ENCODE assay signal across 8 cellular contexts in the genomic region with DNA sequence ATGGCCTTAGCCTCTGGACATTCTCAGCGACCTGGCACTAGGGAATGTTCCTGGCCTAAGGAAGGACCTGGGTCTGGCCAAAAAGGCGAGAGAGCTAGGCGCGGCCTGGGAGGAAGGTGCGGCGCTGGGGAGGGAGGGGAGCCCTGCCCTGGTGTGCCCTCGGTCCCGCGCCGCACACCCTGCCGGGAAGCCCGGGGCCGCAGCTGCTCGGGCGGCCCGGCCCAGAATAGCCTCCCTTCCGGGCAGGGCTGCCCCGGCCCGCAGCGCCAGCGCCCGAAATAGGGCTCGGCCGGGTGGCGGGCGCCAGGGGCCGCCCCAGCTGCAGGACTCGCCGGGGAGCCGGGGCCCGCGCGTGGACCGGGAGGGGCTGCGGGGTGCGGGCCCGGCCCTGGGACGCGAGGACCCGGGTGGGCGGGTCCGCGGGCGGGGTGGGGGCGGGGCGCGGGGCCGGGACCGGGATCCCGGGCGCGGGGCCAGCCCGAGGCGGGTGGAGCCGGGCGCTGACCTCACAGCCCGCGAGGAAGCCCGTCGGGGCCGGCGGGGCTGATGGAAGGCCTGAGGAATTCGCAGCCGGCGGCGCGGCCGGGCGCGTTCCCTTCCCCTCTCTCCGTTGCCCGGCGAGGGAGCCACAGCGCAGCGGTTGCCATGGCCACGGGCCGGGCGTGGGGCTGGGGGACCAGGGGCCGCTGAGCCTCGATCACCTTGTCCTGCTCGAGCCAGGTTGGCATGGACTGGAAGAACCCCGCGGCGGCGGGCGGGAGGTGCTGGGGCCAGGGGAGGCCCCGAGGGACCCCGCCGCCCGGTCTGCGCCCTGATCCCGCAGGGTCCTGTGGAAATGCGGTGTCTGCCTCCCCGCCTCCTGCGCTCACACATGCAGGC. TPM values are rescaled to one million over a fixed set of nuclear protein-coding genes. Genes with fewer than 3 reads are reported as not detected.
DNase-seq lines count a peak whose midpoint lies in the region; ATAC-seq and TF ChIP-seq lines count a peak whose summit lies in the region.

No MANE protein-coding gene starts in this region.

- DNase-seq in HL-60 (ENCODE audit: low read depth in 1 of 2, low spot score in 1 of 2) (peak in 1 of 2 experiments; percentile 51), amniotic stem cell (lab: John Stamatoyannopoulos, UW) (peak; percentile 36), left cardiac atrium (peak; percentile 89), osteoblast (ENCODE audit: insufficient read length, low spot score, missing footprints) (peak; percentile 99), SK-N-DZ (ENCODE audit: low spot score) (no peak)

- TF ChIP-seq CTCF in HL-60 (IDR thresholded peaks at IDR 0.05; ENCODE audit: insufficient read depth, low read length), result no peak
- TF ChIP-seq CTCF in osteoblast (IDR thresholded peaks at IDR 0.05; ENCODE audit: extremely low read depth, low read depth, low read length), result no peak

- peak overlapping the region in 5 of 11 experiments; percentile 21 to 94 (median 84); a peak in 8 of 22 replicates for H3K27ac ChIP-seq in BLaER1 treated with 17β-estradiol and CSF1 and Interleukin-3, amounts not matched to agents 10 nM and 100 nM
- H3K27ac ChIP-seq in HL-60 (replicated peaks), result no peak overlapping the region
- H3K27ac ChIP-seq in osteoblast (ENCODE audit: low read depth, low read length), result peak overlapping the region; percentile 97

- H2AFZ ChIP-seq in osteoblast (ENCODE audit: low read length), result peak overlapping the region; percentile 25

- H3K4me1 ChIP-seq in BLaER1 treated with 17β-estradiol and CSF1 and Interleukin-3, amounts not matched to agents 10 nM and 100 nM, result peaks cover 45 to 98% (median 62%) of the 10 kb centered on the region in 10 experiments
- peaks cover 37% of the 10 kb centered on the region for H3K4me1 ChIP-seq in osteoblast (ENCODE audit: insufficient read depth, low read length)

- intact Hi-C loops in left cardiac atrium (cut with DNase I), result no loop called here

- no peaks in the 10 kb centered on the region for H3K9me3 ChIP-seq in BLaER1 treated with 17β-estradiol and CSF1 and Interleukin-3, amounts not matched to agents 10 nM and 100 nM (replicated peaks in 1 of 11)
- H3K9me3 ChIP-seq in osteoblast (ENCODE audit: low read depth, low read length), result no peaks in the 10 kb centered on the region

- ATAC-seq in left cardiac atrium, result peak; percentile 70 to 82
- ATAC-seq in HG02981 (IDR thresholded peaks at IDR 0.05; ENCODE audit: unreplicated experiment), result no peak
- no peak for ATAC-seq in HG02884 (IDR thresholded peaks at IDR 0.05; ENCODE audit: unreplicated experiment)

- H3K4me3 ChIP-seq in BLaER1 treated with 17β-estradiol and CSF1 and Interleukin-3, amounts not matched to agents 10 nM and 100 nM, result peak overlapping the region; percentile 39 to 68 (median 51)
- H3K4me3 ChIP-seq in HL-60 (replicated peaks; ENCODE audit: insufficient read depth, low read length) (peak overlapping the region; percentile 35), osteoblast (ENCODE audit: insufficient read depth, low read length) (peak overlapping the region; percentile 71)

- H3K9ac ChIP-seq in BLaER1 treated with 17β-estradiol and CSF1 and Interleukin-3, amounts not matched to agents 10 nM and 100 nM, result peak overlapping the region in 10 of 11 experiments; percentile 36 to 92 (median 64); a peak in 16 of 22 replicates

- H3K4me2 ChIP-seq in BLaER1 treated with 17β-estradiol and CSF1 and Interleukin-3, amounts not matched to agents 10 nM and 100 nM, result peak overlapping the region; percentile 81 to 99 (median 91)
- peak overlapping the region; percentile 80 for H3K4me2 ChIP-seq in osteoblast (ENCODE audit: insufficient read depth, low read length)

- H3K27me3 ChIP-seq in BLaER1 treated with 17β-estradiol and CSF1 and Interleukin-3, amounts not matched to agents 10 nM and 100 nM, result peaks cover 0 to 49% (median 45%) of the 10 kb centered on the region in 11 experiments; a peak in 18 of 22 replicates
- H3K27me3 ChIP-seq in HL-60 (ENCODE audit: insufficient read depth, poor library complexity, severe bottlenecking) (peaks cover 10% of the 10 kb centered on the region), osteoblast (ENCODE audit: insufficient read depth, low read length) (no peaks in the 10 kb centered on the region)

- H3K79me2 ChIP-seq in osteoblast (ENCODE audit: insufficient read depth, low read length), result no peaks in the 10 kb centered on the region

- no peaks in the 10 kb centered on the region for H3K36me3 ChIP-seq in BLaER1 treated with 17β-estradiol and CSF1 and Interleukin-3, amounts not matched to agents 10 nM and 100 nM
- no peaks in the 10 kb centered on the region for H3K36me3 ChIP-seq in osteoblast (ENCODE audit: insufficient read depth, low read length)

- H4K20me1 ChIP-seq in BLaER1 treated with 17β-estradiol and CSF1 and Interleukin-3, amounts not matched to agents 10 nM and 100 nM, result peaks cover 0 to 10% (median 0%) of the 10 kb centered on the region in 11 experiments; a peak in 2 of 22 replicates
- H4K20me1 ChIP-seq in osteoblast (ENCODE audit: insufficient read depth, low read length), result no peaks in the 10 kb centered on the region

RNA-seq across cellular contexts. Expression of a gene that starts 18.1 kb away (rescaled TPM):
- 10 to 100 TPM; 15.1 to 78.1 TPM for total RNA-seq in left cardiac atrium
- total RNA-seq in osteoblast, result 78.1 and 95.2 TPM in 2 replicates
- polyA plus RNA-seq in SK-N-DZ (2014; cell fraction: cytosol; rRNA removed), result 0.40 and 0.52 TPM in 2 replicates
- polyA plus RNA-seq in SK-N-DZ (2014; cell fraction: nucleus; rRNA removed), result 0.81 and 2.2 TPM in 2 replicates

RNA-seq across cellular contexts. Expression of a gene that starts 36.7 kb away (rescaled TPM):
- total RNA-seq in left cardiac atrium, result 10 to 100 TPM; 17.7 to 24.3 TPM
- total RNA-seq in osteoblast, result 34.4 and 39.5 TPM in 2 replicates
- 49.0 and 52.4 TPM in 2 replicates for polyA plus RNA-seq in SK-N-DZ (2014; cell fraction: cytosol; rRNA removed)
- 137 and 160 TPM in 2 replicates for polyA plus RNA-seq in SK-N-DZ (2014; cell fraction: nucleus; rRNA removed)

Comparison
In these comparisons a context has a peak if more than half of its experiments do, and no peak if none do; other contexts are left out.
1. ATAC-seq: peak in left cardiac atrium (2 of 2); none in HG02981 (single experiment) and HG02884 (single experiment).
2. Peak in every context shown above with its lines, with median percentiles within 50 percentile points of each other: H3K4me3 ChIP-seq.